9 cellular contexts compared by ENCODE assay signal in genomic region chr14:99395904-99396530, GRCh38.
DNase-seq lines count a peak whose midpoint lies in the region; ATAC-seq lines count a peak whose summit lies in the region.
"Had no signal": no experiment of that assay in that cellular context is flagged by ENCODE, and none has a peak within 500 bp of the region (broad histone marks: within the 10 kb centered on the region; RNA-seq: fewer than 3 reads in every experiment).

No MANE protein-coding gene starts in this region.

- H3K36me3 Mint-ChIP-seq in T-helper 2 cell treated with Interferon-gamma antibody and Interleukin-4, amounts not matched to agents 5 μg/mL and 100 μg/mL, for 36 hours (ENCODE audit: low read depth): peaks cover 29% of the 10 kb centered on the region
- H3K36me3 Mint-ChIP-seq in effector memory CD8-positive, alpha-beta T cell (ENCODE audit: insufficient read depth): peaks cover 31% of the 10 kb centered on the region

- H3K27ac Mint-ChIP-seq in T-helper 2 cell treated with Interferon-gamma antibody and Interleukin-4, amounts not matched to agents 5 μg/mL and 100 μg/mL, for 36 hours: no peak overlapping the region
- H3K27ac Mint-ChIP-seq in effector memory CD8-positive, alpha-beta T cell: peak overlapping the region; percentile 46 to 81

- peak; percentile 3 to 12 for DNase-seq in activated CD4-positive, alpha-beta T cell treated with anti-CD3 and anti-CD28 coated beads for 24 hours (ENCODE audit: low read depth in 2 of 2)
- no peak for DNase-seq in activated CD4-positive, alpha-beta T cell treated with anti-CD3 and anti-CD28 coated beads for 1 hour
- DNase-seq in T-helper 2 cell treated with Interferon-gamma antibody and Interleukin-4, amounts not matched to agents 5 μg/mL and 100 μg/mL, for 36 hours (ENCODE audit: low spot score): peak; percentile 38
- DNase-seq in effector memory CD8-positive, alpha-beta T cell: peak; percentile 11 to 38 (median 32)
- DNase-seq in stimulated activated CD8-positive, alpha-beta memory T cell treated with anti-CD3 and anti-CD28 coated beads, Interleukin-2, amount 100 ng/mL, for 48 hours (ENCODE audit: low read depth in 2 of 2): peak; percentile 25 to 30
- DNase-seq: psoas muscle had no signal

- no peak overlapping the region for H3K4me3 Mint-ChIP-seq in T-helper 2 cell treated with Interferon-gamma antibody and Interleukin-4, amounts not matched to agents 5 μg/mL and 100 μg/mL, for 36 hours
- H3K4me3 Mint-ChIP-seq in effector memory CD8-positive, alpha-beta T cell: peak overlapping the region in 1 of 2 donors; percentile 19

- H3K27me3 Mint-ChIP-seq in T-helper 2 cell treated with Interferon-gamma antibody and Interleukin-4, amounts not matched to agents 5 μg/mL and 100 μg/mL, for 36 hours (ENCODE audit: low read depth): no peaks in the 10 kb centered on the region
- H3K27me3 Mint-ChIP-seq in effector memory CD8-positive, alpha-beta T cell: no peaks in the 10 kb centered on the region

- H3K4me1 Mint-ChIP-seq in T-helper 2 cell treated with Interferon-gamma antibody and Interleukin-4, amounts not matched to agents 5 μg/mL and 100 μg/mL, for 36 hours (ENCODE audit: low read depth): peaks cover 3% of the 10 kb centered on the region
- H3K4me1 Mint-ChIP-seq in effector memory CD8-positive, alpha-beta T cell (ENCODE audit: low read depth in 2 of 2): peaks cover 0 to 18% of the 10 kb centered on the region in 2 donors

- ATAC-seq in effector memory CD8-positive, alpha-beta T cell (replicated peaks): peak; percentile 100
- no peak for ATAC-seq in HG02870 (IDR thresholded peaks at IDR 0.05; ENCODE audit: unreplicated experiment)
- ATAC-seq in GM18520 (IDR thresholded peaks at IDR 0.05; ENCODE audit: unreplicated experiment): no peak
- ATAC-seq in GM21619 (IDR thresholded peaks at IDR 0.05; ENCODE audit: unreplicated experiment): no peak
- ATAC-seq: psoas muscle had no signal

- no peaks in the 10 kb centered on the region for H3K9me3 Mint-ChIP-seq in T-helper 2 cell treated with Interferon-gamma antibody and Interleukin-4, amounts not matched to agents 5 μg/mL and 100 μg/mL, for 36 hours
- H3K9me3 Mint-ChIP-seq in effector memory CD8-positive, alpha-beta T cell: no peaks in the 10 kb centered on the region
